15 cellular contexts compared by ENCODE assay signal in the genomic region with DNA sequence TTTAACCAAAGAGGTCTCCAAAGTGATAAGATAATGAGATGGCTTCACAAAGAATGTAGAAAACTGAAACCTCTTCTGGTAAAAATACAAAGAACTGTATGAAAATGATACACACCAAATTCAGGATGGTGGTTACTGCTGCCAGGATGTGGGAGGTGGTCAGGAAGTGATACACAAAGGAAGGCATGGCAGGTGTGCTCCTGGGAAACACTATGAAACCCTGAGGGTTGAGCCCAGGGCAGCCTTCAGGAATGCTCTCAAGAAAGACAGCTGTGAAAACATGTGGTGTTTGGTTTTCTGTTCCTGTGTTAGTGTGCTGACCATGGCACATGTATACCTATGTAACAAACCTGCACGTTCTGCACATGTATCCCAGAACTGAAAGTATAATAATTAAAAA.
A peak's percentile ranks its signal among the peaks of the same experiment; 100 is the strongest.
DNase-seq lines count a peak whose midpoint lies in the region; ATAC-seq and TF ChIP-seq lines count a peak whose summit lies in the region.
"Had no signal": no experiment of that assay in that cellular context is flagged by ENCODE, and none has a peak within 500 bp of the region (broad histone marks: within the 10 kb centered on the region; RNA-seq: fewer than 3 reads in every experiment).

No MANE protein-coding gene starts in this region.

- TF ChIP-seq CTCF in foreskin keratinocyte (conservative IDR thresholded peaks at IDR 0.05): no peak

- peak; percentile 35 for ATAC-seq in HG03139 (IDR thresholded peaks at IDR 0.05; ENCODE audit: unreplicated experiment)
- ATAC-seq in foreskin keratinocyte: peak; percentile 97
- ATAC-seq in HG02571 (IDR thresholded peaks at IDR 0.05; ENCODE audit: unreplicated experiment): no peak
- ATAC-seq: naive thymus-derived CD8-positive, alpha-beta T cell had no signal

- H3K27ac ChIP-seq in foreskin keratinocyte: no peak overlapping the region
- H3K27ac ChIP-seq: C4-2B, GM23248, right atrium auricular region had no signal

- DNase-seq in DMS53 treated with DMSO at 0.1 percent for 48 hours (lab: John Stamatoyannopoulos, UW; ENCODE audit: unreplicated experiment) (peak; percentile 82), NCI-H510A (lab: John Stamatoyannopoulos, UW) (peak; percentile 24), foreskin keratinocyte (peak; percentile 72 to 88), epidermal melanocyte (ENCODE audit: insufficient read length, low spot score) (no peak), iPS-NIHi7 (ENCODE audit: extremely low spot score) (no peak)
- no peak for DNase-seq in activated CD4-positive, alpha-beta T cell treated with anti-CD3 and anti-CD28 coated beads, Interleukin-2, amount 50 U/mL, for 1 hour
- DNase-seq: GM23248; immature natural killer cell; naive thymus-derived CD8-positive, alpha-beta T cell; NCI-H1694; RPMI8226 had no signal

- H3K4me1 ChIP-seq in foreskin keratinocyte: peaks cover 20% of the 10 kb centered on the region
- H3K4me1 ChIP-seq: right atrium auricular region had no signal

- no peaks in the 10 kb centered on the region for H3K27me3 ChIP-seq in foreskin keratinocyte
- H3K27me3 ChIP-seq: right atrium auricular region had no signal

Comparison
In these comparisons a context has a peak if more than half of its experiments do, and no peak if none do; other contexts are left out.
1. DNase-seq: peak in DMS53 treated with DMSO at 0.1 percent for 48 hours (single experiment), NCI-H510A (single experiment) and foreskin keratinocyte (2 of 2); none in activated CD4-positive, alpha-beta T cell treated with anti-CD3 and anti-CD28 coated beads, Interleukin-2, amount 50 U/mL, for 1 hour (single experiment), epidermal melanocyte (single experiment) and iPS-NIHi7 (single experiment).